In genomic region chr9:137878146-137878941, GRCh38 we compare ENCODE assay signal across 8 cellular contexts. TPM values are rescaled to one million over a fixed set of nuclear protein-coding genes. Genes with fewer than 3 reads are reported as not detected.
A peak's percentile ranks its signal among the peaks of the same experiment; 100 is the strongest.
DNase-seq lines count a peak whose midpoint lies in the region; ATAC-seq and TF ChIP-seq lines count a peak whose summit lies in the region.

No MANE protein-coding gene starts in this region.

- no peak overlapping the region for H3K27ac Mint-ChIP-seq in activated naive CD8-positive, alpha-beta T cell treated with anti-CD3 and anti-CD28 coated beads, Interleukin-2, amount 50 U/mL, for 24 hours

- H3K4me1 Mint-ChIP-seq in activated naive CD8-positive, alpha-beta T cell treated with anti-CD3 and anti-CD28 coated beads, Interleukin-2, amount 50 U/mL, for 24 hours, result peaks cover 2% of the 10 kb centered on the region

- no peaks in the 10 kb centered on the region for H3K79me1 ChIP-seq in IMR-90 (ENCODE audit: low read depth in 1 of 2, low read length in 2 of 2)

- TF ChIP-seq RAD21 in IMR-90 (IDR thresholded peaks at IDR 0.05; ENCODE audit: low read length), result no peak

- no peak overlapping the region for H4K8ac ChIP-seq in IMR-90 (ENCODE audit: low read depth in 2 of 2, low read length in 2 of 2)

- no peak overlapping the region for H3K4me2 ChIP-seq in IMR-90 (ENCODE audit: low read depth, low read length)

- dilution Hi-C loops in IMR-90 (cut with HindIII; ENCODE audit: low sequenced_read_pairs, unreplicated experiment), result no loop called here

- H3K27ac ChIP-seq in AG04450 (ENCODE audit: low read depth, low read length) (no peak overlapping the region), IMR-90 (ENCODE audit: insufficient read depth, low read length) (no peak overlapping the region), iPS DF 6.9 (ENCODE audit: low read length) (no peak overlapping the region)

- in situ Hi-C loops in IMR-90 (cut with MboI; ENCODE audit: low sequenced_read_pairs), result no loop called here

- POLR2A ChIA-PET in AG04450 (lab: Yijun Ruan, JAX), result no interaction called here
- POLR2A ChIA-PET in IMR-90 (lab: Charles Lee; ENCODE audit: unreplicated experiment), result no interaction called here

- no peak overlapping the region for H4K5ac ChIP-seq in IMR-90 (ENCODE audit: low read depth, low read length)

- H3K4me1 ChIP-seq in IMR-90 (ENCODE audit: control insufficient read depth, insufficient read depth, low read length), result no peaks in the 10 kb centered on the region
- H3K4me1 ChIP-seq in iPS DF 6.9 (ENCODE audit: control insufficient read depth, insufficient read depth, low read length), result peaks cover 2% of the 10 kb centered on the region

- no peak overlapping the region for H2AK5ac ChIP-seq in IMR-90 (ENCODE audit: low read depth, low read length)

- no peak overlapping the region for H3K14ac ChIP-seq in IMR-90 (replicated peaks; ENCODE audit: low read depth, low read length)

- DNase-seq in AG04450 (ENCODE audit: low read depth, low spot score) (no peak), IMR-90 (no peak), iPS DF 6.9 (ENCODE audit: low read depth, low spot score) (peak; percentile 54)
- DNase-seq in activated naive CD8-positive, alpha-beta T cell treated with anti-CD3 and anti-CD28 coated beads, Interleukin-2, amount 50 U/mL, for 24 hours, result peak; percentile 42
- DNase-seq in stimulated activated CD8-positive, alpha-beta memory T cell treated with anti-CD3 and anti-CD28 coated beads, Interleukin-4, amount 100 ng/mL, for 48 hours, result peak; percentile 49

- H3K27me3 ChIP-seq in AG04450 (ENCODE audit: control insufficient read depth, insufficient read depth, low read length), result peaks cover 2% of the 10 kb centered on the region
- H3K27me3 ChIP-seq in IMR-90 (ENCODE audit: control insufficient read depth, insufficient read depth, low read length), result no peaks in the 10 kb centered on the region; the same call in 1 of the 2 replicates
- peaks cover 2% of the 10 kb centered on the region; the same call in 1 of the 2 replicates for H3K27me3 ChIP-seq in iPS DF 6.9 (ENCODE audit: control insufficient read depth, insufficient read depth, low read length)

- H3K4me3 ChIP-seq in AG04450 (ENCODE audit: low read depth, low read length), result peak overlapping the region; percentile 17; the same call in 1 of the 2 replicates
- no peak overlapping the region; the same call in 1 of the 2 replicates for H3K4me3 ChIP-seq in IMR-90 (ENCODE audit: insufficient read depth, low read depth, low read length)
- H3K4me3 ChIP-seq in iPS DF 6.9 (ENCODE audit: low read length), result peak overlapping the region; percentile 53; the same call in 1 of the 2 replicates

- TF ChIP-seq POLR2A in IMR-90 (IDR thresholded peaks at IDR 0.05; ENCODE audit: low read depth, low read length), result no peak

- no peak overlapping the region for H3K18ac ChIP-seq in IMR-90 (ENCODE audit: low read depth, low read length)

- H2BK5ac ChIP-seq in IMR-90 (ENCODE audit: low read depth, low read length, poor library complexity, severe bottlenecking), result no peak overlapping the region

- H3K9ac ChIP-seq in IMR-90 (ENCODE audit: low read depth, low read length), result no peak overlapping the region

- H3K9me1 ChIP-seq in IMR-90 (ENCODE audit: insufficient read depth, low read length), result no peaks in the 10 kb centered on the region

- WGBS in IMR-90 (ENCODE audit: extremely low coverage in 2 of 2, insufficient read length in 1 of 2), 2 experiments, result 5% methylated on average over 54 of the region's 101 CpGs; no CpG with 5 or more reads in 1 of the 2 experiments
- no CpG with 5 or more reads among the region's 101 CpGs for WGBS in iPS DF 6.9 (ENCODE audit: insufficient coverage, insufficient read length)

- H3K23ac ChIP-seq in IMR-90 (ENCODE audit: low read depth, low read length), result no peak overlapping the region

- no TSS peak for BruUV-seq in IMR-90 (replicated peaks; lab: Mats Ljungman, UMichigan)

- H4K20me1 ChIP-seq in IMR-90 (ENCODE audit: insufficient read depth, low read length), result no peaks in the 10 kb centered on the region

- H2BK20ac ChIP-seq in IMR-90 (ENCODE audit: low read depth, low read length), result no peak overlapping the region

- H2BK120ac ChIP-seq in IMR-90 (ENCODE audit: low read depth, low read length), result no peak overlapping the region

- peak overlapping the region; percentile 67 for H2AFZ ChIP-seq in IMR-90 (replicated peaks; ENCODE audit: low read length, poor library complexity)

- H3K4me3 Mint-ChIP-seq in activated naive CD8-positive, alpha-beta T cell treated with anti-CD3 and anti-CD28 coated beads, Interleukin-2, amount 50 U/mL, for 24 hours, result no peak overlapping the region

- H3K36me3 ChIP-seq in IMR-90 (ENCODE audit: control insufficient read depth, insufficient read depth, low read length), result no peaks in the 10 kb centered on the region
- H3K36me3 ChIP-seq in iPS DF 6.9 (ENCODE audit: control insufficient read depth, insufficient read depth, low read length), result peaks cover 8% of the 10 kb centered on the region; the same call in 1 of the 2 replicates

- intact Hi-C loops in IMR-90 (cut with micrococcal nuclease), result no loop called here

- no peak overlapping the region for H4K91ac ChIP-seq in IMR-90 (ENCODE audit: insufficient read depth, low read depth, low read length)

- peaks cover 1% of the 10 kb centered on the region for H3K36me3 Mint-ChIP-seq in activated naive CD8-positive, alpha-beta T cell treated with anti-CD3 and anti-CD28 coated beads, Interleukin-2, amount 50 U/mL, for 24 hours (ENCODE audit: low read depth)

- no peak overlapping the region for H2AK9ac ChIP-seq in IMR-90 (replicated peaks; ENCODE audit: low read depth, low read length, poor library complexity)

- TF ChIP-seq CTCF in AG04450 (IDR thresholded peaks at IDR 0.05; ENCODE audit: low read depth, low read length), result no peak
- TF ChIP-seq CTCF in IMR-90 (conservative IDR thresholded peaks at IDR 0.05; ENCODE audit: low read depth, low read length), result no peak

- H3K4ac ChIP-seq in IMR-90 (ENCODE audit: low read depth, low read length), result no peak overlapping the region

- CTCF ChIA-PET in AG04450 (lab: Charles Lee), result no interaction called here
- CTCF ChIA-PET in IMR-90 (lab: Yijun Ruan, JAX), result no interaction called here

- H3K27me3 Mint-ChIP-seq in activated naive CD8-positive, alpha-beta T cell treated with anti-CD3 and anti-CD28 coated beads, Interleukin-2, amount 50 U/mL, for 24 hours, result peaks cover 28% of the 10 kb centered on the region

- no peak overlapping the region for H2BK15ac ChIP-seq in IMR-90 (ENCODE audit: low read depth, low read length)

- H3K56ac ChIP-seq in IMR-90 (ENCODE audit: extremely low read depth, insufficient read depth, low read length), result no peak overlapping the region

- H3K9me3 Mint-ChIP-seq in activated naive CD8-positive, alpha-beta T cell treated with anti-CD3 and anti-CD28 coated beads, Interleukin-2, amount 50 U/mL, for 24 hours, result no peaks in the 10 kb centered on the region

- H3K9me3 ChIP-seq in AG04450 (ENCODE audit: control insufficient read depth, insufficient read depth, low read length), result peaks cover 47% of the 10 kb centered on the region; the same call in 1 of the 2 replicates
- peaks cover 16% of the 10 kb centered on the region for H3K9me3 ChIP-seq in IMR-90 (ENCODE audit: control insufficient read depth, insufficient read depth, low read length)
- no peaks in the 10 kb centered on the region for H3K9me3 ChIP-seq in iPS DF 6.9 (ENCODE audit: control insufficient read depth, insufficient read depth, low read length)

- ATAC-seq in IMR-90 (ENCODE audit: low read depth) (peak; percentile 79), HG02588 (IDR thresholded peaks at IDR 0.05; ENCODE audit: unreplicated experiment) (no peak), GM18498 (IDR thresholded peaks at IDR 0.05; ENCODE audit: unreplicated experiment) (no peak), GM21367 (IDR thresholded peaks at IDR 0.05; ENCODE audit: unreplicated experiment) (no peak)
- peak; percentile 17 for ATAC-seq in activated naive CD8-positive, alpha-beta T cell treated with anti-CD3 and anti-CD28 coated beads, Interleukin-2, amount 50 U/mL, for 24 hours

TF ChIP-seq in IMR-90, 13 proteins besides CTCF, POLR2A, EP300 and RAD21:
- TF ChIP-seq MAZ (IDR thresholded peaks at IDR 0.05; ENCODE audit: borderline replicate concordance, low read depth, low read length) (peak; percentile 21; the same call in 1 of the 2 replicates), RFX5 (IDR thresholded peaks at IDR 0.05; ENCODE audit: low read depth, low read length) (no peak)

RNA-seq across cellular contexts. Expression of gene CACNA1B, which starts 0.8 kb away (rescaled TPM):
- polyA plus RNA-seq in AG04450 (2011; rRNA removed) (0.01 TPM in 1 of 2 replicates, not detected in the other), IMR-90 (2012; rRNA removed) (0.01 and 0.02 TPM in 2 replicates)
- 0.05 and 0.43 TPM in 2 replicates for polyA minus RNA-seq in AG04450 (2011; rRNA and poly(A)+ RNA removed)
- not detected in 2 replicates for total RNA-seq in IMR-90 (2012; rRNA removed)
- 0.02 and 0.03 TPM in 2 replicates for polyA plus RNA-seq in IMR-90 (2012; cell fraction: cytosol; rRNA removed)
- polyA plus RNA-seq in IMR-90 (2012; cell fraction: nucleus; rRNA removed; ENCODE audit: low replicate concordance), result 0.08 and 0.09 TPM in 2 replicates

Comparison
In these comparisons a context has a peak if more than half of its experiments do, and no peak if none do; other contexts are left out.
1. DNase-seq: peak in activated naive CD8-positive, alpha-beta T cell treated with anti-CD3 and anti-CD28 coated beads, Interleukin-2, amount 50 U/mL, for 24 hours (single experiment), iPS DF 6.9 (single experiment) and stimulated activated CD8-positive, alpha-beta memory T cell treated with anti-CD3 and anti-CD28 coated beads, Interleukin-4, amount 100 ng/mL, for 48 hours (single experiment); none in AG04450 (single experiment) and IMR-90 (single experiment).
2. ATAC-seq: peak in IMR-90 (single experiment) and activated naive CD8-positive, alpha-beta T cell treated with anti-CD3 and anti-CD28 coated beads, Interleukin-2, amount 50 U/mL, for 24 hours (single experiment); none in HG02588 (single experiment), GM18498 (single experiment) and GM21367 (single experiment).